17 cellular contexts compared by ENCODE assay signal in genomic region chr9:110923601-110924000, GRCh38.
"Had no signal": no experiment of that assay in that cellular context is flagged by ENCODE, and none has a peak within 500 bp of the region (broad histone marks: within the 10 kb centered on the region; RNA-seq: fewer than 3 reads in every experiment).

No MANE protein-coding gene starts in this region.

- DNase-seq: activated CD4-positive, alpha-beta T cell treated with anti-CD3 and anti-CD28 coated beads, Interleukin-2, amount 50 U/mL, for 48 hours; activated CD8-positive, alpha-beta memory T cell treated with anti-CD3 and anti-CD28 coated beads, Interleukin-2, amount 10 ng/mL, durations not matched to agents 7 days and 5 days; activated effector memory CD4-positive, alpha-beta T cell treated with Interleukin-2 at 50 U/mL for 16 hours; activated naive CD8-positive, alpha-beta T cell treated with anti-CD3 and anti-CD28 coated beads for 36 hours; activated T-cell treated with anti-CD3 and anti-CD28 coated beads, Interleukin-2, amount 50 U/mL, for 24 hours; anterior cingulate cortex; cerebellar nuclear complex; endodermal cell; foreskin keratinocyte; left ventricle myocardium inferior; occipital lobe; psoas muscle; right lobe of liver; stimulated activated naive CD4-positive, alpha-beta T cell treated with Interleukin-2 at 50 U/mL for 16 hours; T-helper 2 cell; trophoblast cell had no signal

- ATAC-seq: activated CD4-positive, CD25-positive, alpha-beta regulatory T cell treated with anti-CD3 and anti-CD28 coated beads, Interleukin-2, amount 50 U/mL, for 24 hours; activated CD8-positive, alpha-beta memory T cell treated with anti-CD3 and anti-CD28 coated beads, Interleukin-2, amount 10 ng/mL, durations not matched to agents 7 days and 5 days; foreskin keratinocyte; psoas muscle; right lobe of liver had no signal

- H3K4me3 ChIP-seq: left ventricle myocardium inferior, psoas muscle, right lobe of liver had no signal

- H3K4me1 ChIP-seq: left ventricle myocardium inferior, psoas muscle, right lobe of liver had no signal

- H3K9me3 ChIP-seq: psoas muscle, right lobe of liver had no signal

- H3K36me3 ChIP-seq: left ventricle myocardium inferior, right lobe of liver had no signal

- H3K27me3 ChIP-seq: foreskin keratinocyte, right lobe of liver had no signal

- H3K27ac ChIP-seq: foreskin keratinocyte, left ventricle myocardium inferior, psoas muscle, right lobe of liver had no signal
